ENCODE assay signal across 9 cellular contexts in the genomic region with DNA sequence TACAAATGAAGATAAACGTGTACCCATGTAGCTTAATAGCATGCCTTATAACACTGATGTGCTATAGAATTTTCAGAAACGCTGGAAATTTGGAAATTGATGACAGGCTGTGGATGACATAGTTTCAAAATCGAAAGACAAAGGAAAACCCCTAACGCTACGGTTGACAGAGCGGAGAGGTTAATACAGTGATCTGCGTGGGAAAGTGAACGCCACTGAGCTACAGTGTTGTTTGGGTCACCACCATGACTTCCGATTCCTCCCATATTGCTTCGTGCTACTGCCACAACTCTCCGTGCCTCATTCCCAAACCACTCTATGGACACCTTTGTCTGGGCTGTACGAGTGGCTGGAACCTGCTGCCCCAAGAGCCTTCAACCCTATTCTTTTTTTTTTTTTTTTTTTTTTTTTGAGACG. TPM values are rescaled to one million over a fixed set of nuclear protein-coding genes. Genes with fewer than 3 reads are reported as not detected.
DNase-seq lines count a peak whose midpoint lies in the region; ATAC-seq and TF ChIP-seq lines count a peak whose summit lies in the region.
"Had no signal": no experiment of that assay in that cellular context is flagged by ENCODE, and none has a peak within 500 bp of the region (broad histone marks: within the 10 kb centered on the region; RNA-seq: fewer than 3 reads in every experiment).

No MANE protein-coding gene starts in this region.

- no peak overlapping the region for H3K27ac ChIP-seq in stomach
- H3K27ac ChIP-seq in adrenal gland, result no peak overlapping the region
- no peak overlapping the region for H3K27ac ChIP-seq in left lung

- no peaks in the 10 kb centered on the region for H3K36me3 ChIP-seq in adipocyte (ENCODE audit: control insufficient read depth, insufficient read depth, low read length, severe bottlenecking)
- no peaks in the 10 kb centered on the region for H3K36me3 ChIP-seq in stomach
- H3K36me3 ChIP-seq in adrenal gland (replicated peaks in 1 of 2), result no peaks in the 10 kb centered on the region
- H3K36me3 ChIP-seq in left lung, result no peaks in the 10 kb centered on the region

- 11 to 19% (median 12%) methylated on average over 12 to 13 of the region's 13 CpGs for WGBS in stomach, 5 donors
- WGBS in adrenal gland, 4 donors, result 11 to 16% (median 14%) methylated on average over 13 of the region's 13 CpGs

- no peak for DNase-seq in activated T-cell treated with anti-CD3 and anti-CD28 coated beads, Interleukin-2, amount 50 U/mL, for 24 hours
- DNase-seq in activated T-cell treated with anti-CD3 and anti-CD28 coated beads for 4 hours (no peak), adipocyte (ENCODE audit: low read depth) (no peak), stomach (no peak), adrenal gland (no peak), NCI-H524 treated with DMSO at 0.1 percent for 48 hours (lab: John Stamatoyannopoulos, UW) (no peak), left lung (no peak)

- peaks cover 13% of the 10 kb centered on the region for H3K9me3 Mint-ChIP-seq in activated T-cell treated with anti-CD3 and anti-CD28 coated beads, Interleukin-2, amount 50 U/mL, for 24 hours

- peak overlapping the region; percentile 76 for H3K4me3 Mint-ChIP-seq in activated T-cell treated with anti-CD3 and anti-CD28 coated beads, Interleukin-2, amount 50 U/mL, for 24 hours

- intact Hi-C loops in stomach (cut with DNase I; ENCODE audit: low total_unique reads), result no loop called here
- intact Hi-C loops in adrenal gland (cut with DNase I), result loop anchor here in 1 of 2 donors (10.0 kb wide), 1 partner anchor 214 kb away; no protein-coding TSS in a partner anchor
- intact Hi-C loops in left lung (cut with DNase I), result no loop called here

- H3K4me1 Mint-ChIP-seq in activated T-cell treated with anti-CD3 and anti-CD28 coated beads, Interleukin-2, amount 50 U/mL, for 24 hours (ENCODE audit: low read depth), result peaks cover 23% of the 10 kb centered on the region

- H3K36me3 Mint-ChIP-seq in activated T-cell treated with anti-CD3 and anti-CD28 coated beads, Interleukin-2, amount 50 U/mL, for 24 hours (ENCODE audit: low read depth), result no peaks in the 10 kb centered on the region

- TF ChIP-seq CTCF in stomach (IDR thresholded peaks at IDR 0.05) (no peak), adrenal gland (IDR thresholded peaks at IDR 0.05) (no peak), left lung (IDR thresholded peaks at IDR 0.05) (no peak)

- peaks cover 92% of the 10 kb centered on the region for H3K27me3 ChIP-seq in adipocyte (replicated peaks; ENCODE audit: control insufficient read depth, insufficient read depth, low read length)
- H3K27me3 ChIP-seq in stomach, result peaks cover 56 to 100% (median 96%) of the 10 kb centered on the region in 3 donors
- peaks cover 100% of the 10 kb centered on the region for H3K27me3 ChIP-seq in adrenal gland
- peaks cover 100% of the 10 kb centered on the region in 2 donors for H3K27me3 ChIP-seq in left lung

- H3K27ac Mint-ChIP-seq in activated T-cell treated with anti-CD3 and anti-CD28 coated beads, Interleukin-2, amount 50 U/mL, for 24 hours, result no peak overlapping the region

- H3K4me3 ChIP-seq in adipocyte (ENCODE audit: low read length) (peak overlapping the region; percentile 73), stomach (peak overlapping the region; percentile 40 to 66 (median 53)), adrenal gland (peak overlapping the region in 1 of 4 donors; percentile 56), left lung (peak overlapping the region in 1 of 2 donors; percentile 41)

- peak; percentile 37 for ATAC-seq in HG03095 (IDR thresholded peaks at IDR 0.05; ENCODE audit: unreplicated experiment)
- ATAC-seq in left lung, result no peak

- peaks cover 27% of the 10 kb centered on the region for H3K9me3 ChIP-seq in adipocyte (ENCODE audit: control insufficient read depth, low read length)
- H3K9me3 ChIP-seq in stomach, result peaks cover 0 to 28% (median 15%) of the 10 kb centered on the region in 4 donors
- H3K9me3 ChIP-seq in adrenal gland (replicated peaks in 1 of 3), result no peaks in the 10 kb centered on the region
- H3K9me3 ChIP-seq in left lung, result no peaks in the 10 kb centered on the region

- no peak overlapping the region for H3K9ac ChIP-seq in adipocyte (ENCODE audit: low read length)

- H3K4me1 ChIP-seq in adipocyte (ENCODE audit: control insufficient read depth, insufficient read depth, low read length), result peaks cover 9% of the 10 kb centered on the region
- peaks cover 21 to 37% (median 28%) of the 10 kb centered on the region in 4 donors for H3K4me1 ChIP-seq in stomach
- peaks cover 9 to 12% of the 10 kb centered on the region in 2 donors for H3K4me1 ChIP-seq in adrenal gland (replicated peaks in 1 of 2)
- H3K4me1 ChIP-seq in left lung, result peaks cover 15 to 24% of the 10 kb centered on the region in 2 donors

- H3K27me3 Mint-ChIP-seq in activated T-cell treated with anti-CD3 and anti-CD28 coated beads, Interleukin-2, amount 50 U/mL, for 24 hours, result peaks cover 86% of the 10 kb centered on the region

- TF ChIP-seq EP300 in stomach (IDR thresholded peaks at IDR 0.05), result no peak

- TF ChIP-seq POLR2A in stomach (IDR thresholded peaks at IDR 0.05) (no peak), adrenal gland (IDR thresholded peaks at IDR 0.05) (no peak)

RNA-seq across cellular contexts. Expression of gene OTP, which starts 7.3 kb away (rescaled TPM):
- total RNA-seq in stomach (not detected), adrenal gland (under 1 TPM in 1 of 8 donors, not detected in 7; 0.10 TPM), left lung (not detected)
- polyA plus RNA-seq in stomach (not detected), adrenal gland (not detected)
- total RNA-seq: mononuclear cell had no signal
